In the genomic region with DNA sequence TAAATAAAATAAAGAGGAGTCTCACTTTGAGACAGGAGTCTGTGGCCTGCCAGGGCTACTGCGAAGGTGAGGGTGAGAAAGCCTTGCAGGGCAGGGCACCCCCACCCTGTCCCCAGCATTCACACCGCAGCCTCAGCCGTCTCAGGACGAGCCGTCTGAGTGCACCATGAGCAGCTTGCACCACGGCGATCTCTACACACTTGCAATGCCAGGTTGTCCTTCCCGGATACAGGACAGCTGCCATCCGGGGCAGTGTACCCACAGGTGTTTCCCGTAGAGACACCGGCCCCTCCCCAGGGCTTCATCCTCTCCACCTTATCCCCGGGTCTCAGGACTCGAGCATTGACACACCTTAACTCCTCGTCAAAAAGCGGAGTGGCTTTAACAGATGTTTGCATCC, we compare ENCODE assay signal across 19 cellular contexts. TPM values are rescaled to one million over a fixed set of nuclear protein-coding genes. Genes with fewer than 3 reads are reported as not detected.
"Had no signal": no experiment of that assay in that cellular context is flagged by ENCODE, and none has a peak within 500 bp of the region (broad histone marks: within the 10 kb centered on the region; RNA-seq: fewer than 3 reads in every experiment).

No MANE protein-coding gene starts in this region.

- H3K36me3 ChIP-seq: esophagus muscularis mucosa, gastroesophageal sphincter, heart left ventricle, left lung, lower lobe of right lung had no signal

- H3K27me3 ChIP-seq: hepatocyte, left lung had no signal

- H3K4me1 ChIP-seq: esophagus muscularis mucosa, foreskin keratinocyte, gastroesophageal sphincter, heart left ventricle, left lung, lower lobe of right lung had no signal

- DNase-seq: dermis blood vessel endothelial cell; dorsolateral prefrontal cortex; effector CD4-positive, alpha-beta T cell; effector memory CD4-positive, alpha-beta T cell; foreskin keratinocyte; heart left ventricle; hypothalamus; left cardiac atrium; left lung; left ventricle myocardium superior; lower lobe of right lung; mesenchymal stem cell; midbrain had no signal

- ATAC-seq: foreskin keratinocyte, gastroesophageal sphincter, heart left ventricle, left cardiac atrium, left lung, left ventricle myocardium superior, lower lobe of right lung had no signal

- H3K27ac ChIP-seq: coronary artery, dorsolateral prefrontal cortex, esophagus muscularis mucosa, foreskin keratinocyte, gastroesophageal sphincter, heart left ventricle, hepatocyte, left lung, lower lobe of right lung had no signal

- H3K9me3 ChIP-seq: esophagus muscularis mucosa, gastroesophageal sphincter, heart left ventricle, left lung, lower lobe of right lung had no signal

- H3K4me3 ChIP-seq: coronary artery, dorsolateral prefrontal cortex, esophagus muscularis mucosa, gastroesophageal sphincter, heart left ventricle, hepatocyte, left lung, lower lobe of right lung had no signal

RNA-seq across cellular contexts. Expression of a gene that starts 43.3 kb away (rescaled TPM):
- total RNA-seq: endothelial cell of umbilical vein, mononuclear cell had no signal
- polyA plus RNA-seq: endothelial cell of umbilical vein had no signal
